In the genomic region with DNA sequence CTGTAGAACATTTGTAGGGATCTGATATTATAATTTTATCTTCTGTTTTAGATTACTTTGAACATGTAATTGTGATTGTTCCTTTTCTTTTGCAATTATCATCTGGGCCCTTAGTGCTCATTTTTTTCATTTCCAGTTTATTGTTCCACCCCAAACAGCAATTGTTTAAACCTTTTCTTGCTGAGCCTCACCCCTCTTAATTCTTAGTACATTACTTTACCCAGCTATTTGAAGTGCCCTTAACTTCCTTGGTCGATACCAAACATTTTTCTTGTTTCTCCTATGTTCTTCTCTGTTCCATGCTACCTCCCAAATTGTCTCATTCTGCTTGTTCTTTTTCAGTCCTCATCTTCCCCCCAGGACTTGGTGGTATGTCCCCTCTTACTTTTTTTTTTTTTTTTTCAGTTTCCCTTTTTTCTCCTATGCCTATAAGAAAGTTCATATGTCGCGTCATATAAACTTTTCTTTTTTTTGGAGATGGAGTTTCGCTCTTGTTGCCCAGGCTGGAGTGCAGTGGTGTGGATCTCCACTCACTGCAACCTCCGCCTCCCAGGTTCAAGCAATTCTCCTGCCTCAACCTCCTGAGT, we compare ENCODE assay signal across 22 cellular contexts. TPM values are rescaled to one million over a fixed set of nuclear protein-coding genes. Genes with fewer than 3 reads are reported as not detected.
DNase-seq lines count a peak whose midpoint lies in the region; ATAC-seq and TF ChIP-seq lines count a peak whose summit lies in the region.
"Had no signal": no experiment of that assay in that cellular context is flagged by ENCODE, and none has a peak within 500 bp of the region (broad histone marks: within the 10 kb centered on the region; RNA-seq: fewer than 3 reads in every experiment).

No MANE protein-coding gene starts in this region.

- peaks cover 36% of the 10 kb centered on the region for H3K4me1 ChIP-seq in BLaER1
- H3K4me1 ChIP-seq in HEK293 (ENCODE audit: control insufficient read depth, insufficient read depth, low read length): no peaks in the 10 kb centered on the region
- H3K4me1 ChIP-seq in PC-3 (ENCODE audit: insufficient read depth, low read length): peaks cover 23% of the 10 kb centered on the region; the same call in 1 of the 2 replicates
- peaks cover 4% of the 10 kb centered on the region for H3K4me1 ChIP-seq in A673 (ENCODE audit: insufficient read depth, low read length, poor library complexity, severe bottlenecking)

- H2AFZ ChIP-seq in PC-3 (ENCODE audit: low read length) (no peak overlapping the region), neural cell (ENCODE audit: low read depth, low read length) (no peak overlapping the region)

- POLR2A ChIA-PET in HEK293 (lab: Yijun Ruan, JAX) (no interaction called here), PC-3 (lab: Charles Lee; ENCODE audit: unreplicated experiment) (no interaction called here), A673 (lab: Charles Lee; ENCODE audit: low non-redundant PET) (no interaction called here)

- BruUV-seq in PC-3 (replicated peaks; lab: Mats Ljungman, UMichigan) (no TSS peak), A673 (replicated peaks; lab: Mats Ljungman, UMichigan) (no TSS peak)

- TF ChIP-seq EP300 in neural cell (conservative IDR thresholded peaks at IDR 0.05; ENCODE audit: poor library complexity, severe bottlenecking): no peak

- ATAC-seq in PC-3: no peak
- ATAC-seq in HG03457 (IDR thresholded peaks at IDR 0.05; ENCODE audit: unreplicated experiment): no peak

- no peaks in the 10 kb centered on the region for H3K9me3 ChIP-seq in BLaER1
- H3K9me3 ChIP-seq in HEK293 (ENCODE audit: control insufficient read depth, insufficient read depth, low read depth, low read length): no peaks in the 10 kb centered on the region
- no peaks in the 10 kb centered on the region for H3K9me3 ChIP-seq in PC-3 (ENCODE audit: low read length)
- no peaks in the 10 kb centered on the region for H3K9me3 ChIP-seq in neural cell (ENCODE audit: low read length)
- no peaks in the 10 kb centered on the region for H3K9me3 ChIP-seq in A673 (ENCODE audit: low read depth, low read length, poor library complexity, severe bottlenecking)

- CTCF ChIA-PET in HEK293 (lab: Yijun Ruan, JAX): interaction anchor here (0.7 kb wide), 2 partner anchors 157 to 180 kb away, joined by 4 read pairs; no protein-coding TSS in a partner anchor
- CTCF ChIA-PET in PC-3 (lab: Charles Lee): no interaction called here
- CTCF ChIA-PET in A673 (lab: Charles Lee): no interaction called here

- TF ChIP-seq CTCF in HEK293 (tag by site-specific recombination; IDR thresholded peaks at IDR 0.05): no peak
- TF ChIP-seq CTCF in PC-3 (conservative IDR thresholded peaks at IDR 0.05; ENCODE audit: low read depth, low read length): no peak
- TF ChIP-seq CTCF in neural cell (IDR thresholded peaks at IDR 0.05; ENCODE audit: poor library complexity, severe bottlenecking): no peak
- TF ChIP-seq CTCF in A673 (conservative IDR thresholded peaks at IDR 0.05; ENCODE audit: low read depth, low read length): no peak

- H3K9me2 ChIP-seq in PC-3 (replicated peaks; ENCODE audit: low read length) (no peaks in the 10 kb centered on the region), neural cell (ENCODE audit: insufficient read depth, low read length) (no peaks in the 10 kb centered on the region)

- H3K36me3 ChIP-seq in BLaER1 (peaks cover 42% of the 10 kb centered on the region), HEK293 (ENCODE audit: control insufficient read depth in 2 of 2, insufficient read depth in 1 of 2, low read length in 2 of 2) (peaks cover 0 to 2% of the 10 kb centered on the region in 2 experiments; a peak in 1 of 3 replicates), PC-3 (ENCODE audit: low read depth, low read length) (no peaks in the 10 kb centered on the region), neural cell (ENCODE audit: insufficient read depth, low read length) (peaks cover 5% of the 10 kb centered on the region), A673 (ENCODE audit: insufficient read depth, low read length, poor library complexity, severe bottlenecking) (no peaks in the 10 kb centered on the region)

- peaks cover 78% of the 10 kb centered on the region for H4K20me1 ChIP-seq in BLaER1
- peaks cover 55% of the 10 kb centered on the region for H4K20me1 ChIP-seq in PC-3 (ENCODE audit: low read length)
- no peaks in the 10 kb centered on the region for H4K20me1 ChIP-seq in neural cell (ENCODE audit: insufficient read depth)

- no peak overlapping the region for H3K4me3 ChIP-seq in BLaER1
- H3K4me3 ChIP-seq in HEK293 (ENCODE audit: low read depth, low read length): no peak overlapping the region
- no peak overlapping the region for H3K4me3 ChIP-seq in PC-3 (ENCODE audit: low read length)
- peak overlapping the region; percentile 88 for H3K4me3 ChIP-seq in neural cell (ENCODE audit: low read length)
- H3K4me3 ChIP-seq in A673 (ENCODE audit: low read depth, low read length, poor library complexity, severe bottlenecking): no peak overlapping the region

- H3K79me2 ChIP-seq in PC-3 (ENCODE audit: low read length) (peaks cover 85% of the 10 kb centered on the region), neural cell (replicated peaks; ENCODE audit: insufficient read depth, low read length) (peaks cover 74% of the 10 kb centered on the region)

- H3K27me3 ChIP-seq in BLaER1 (no peaks in the 10 kb centered on the region), PC-3 (ENCODE audit: low read length) (no peaks in the 10 kb centered on the region), neural cell (ENCODE audit: insufficient read depth, low read depth, low read length) (no peaks in the 10 kb centered on the region), A673 (replicated peaks; ENCODE audit: insufficient read depth, low read depth, low read length, poor library complexity) (no peaks in the 10 kb centered on the region)

- H3K4me2 ChIP-seq in BLaER1: peak overlapping the region; percentile 85
- H3K4me2 ChIP-seq in PC-3 (ENCODE audit: low read length): peak overlapping the region; percentile 94
- no peak overlapping the region for H3K4me2 ChIP-seq in neural cell (ENCODE audit: low read length)

- H3K27ac ChIP-seq in BLaER1 (no peak overlapping the region), HEK293 (ENCODE audit: extremely low read depth, low read depth, low read length) (no peak overlapping the region), PC-3 (ENCODE audit: low read length) (no peak overlapping the region), neural cell (ENCODE audit: low read length) (no peak overlapping the region), A673 (ENCODE audit: low read depth, low read length, poor library complexity, severe bottlenecking) (no peak overlapping the region)
- H3K27ac ChIP-seq: KMS-11 had no signal

- TF ChIP-seq RAD21 in neural cell (conservative IDR thresholded peaks at IDR 0.05): no peak

- H3F3A ChIP-seq in PC-3 (ENCODE audit: low read length, unreplicated experiment) (no peaks in the 10 kb centered on the region), neural cell (ENCODE audit: insufficient read depth, low read length, poor library complexity, severe bottlenecking) (no peaks in the 10 kb centered on the region)

- intact Hi-C loops in PC-3 (cut with micrococcal nuclease) (no loop called here), A673 (cut with micrococcal nuclease; ENCODE audit: unreplicated experiment) (no loop called here)

- no peak overlapping the region for H3K9ac ChIP-seq in BLaER1
- H3K9ac ChIP-seq in PC-3 (ENCODE audit: low read length): no peak overlapping the region
- H3K9ac ChIP-seq in neural cell (ENCODE audit: low read length): no peak overlapping the region
- H3K9ac ChIP-seq: KMS-11 had no signal

- DNase-seq in PC-3 (no peak), A673 (ENCODE audit: low spot score) (no peak), NCI-H187 treated with DMSO at 0.1 percent for 48 hours (lab: John Stamatoyannopoulos, UW) (no peak)
- no peak for DNase-seq in effector CD8-positive, alpha-beta T cell (lab: John Stamatoyannopoulos, UW)
- DNase-seq: 8988T, AML-193, GOT3, HCEC 1CT, NCI-H1417 treated with DMSO at 0.1 percent for 48 hours, NCI-H1930, NCI-H345, NCI-H524, NCI-H774, RPMI8226, SHP77, SW 1271, T-helper 2 cell had no signal

TF ChIP-seq in HEK293, 187 proteins besides CTCF, POLR2A, EP300 and RAD21 (continues in another document):
- no peak for TF ChIP-seq TCF7L2 (IDR thresholded peaks at IDR 0.05; ENCODE audit: borderline replicate concordance, low read depth, low read length)
- no peak for TF ChIP-seq ZNF174 (tag by site-specific recombination; IDR thresholded peaks at IDR 0.05)

TF ChIP-seq in neural cell, 6 proteins besides CTCF, POLR2A, EP300 and RAD21:
- no peak for TF ChIP-seq EZH2 (IDR thresholded peaks at IDR 0.05; ENCODE audit: borderline replicate concordance, insufficient read depth, low read length, poor library complexity, severe bottlenecking)
- TF ChIP-seq SMC3 (conservative IDR thresholded peaks at IDR 0.05; ENCODE audit: poor library complexity): no peak
- TF ChIP-seq TAF1 (IDR thresholded peaks at IDR 0.05; ENCODE audit: low read depth): no peak
- TF ChIP-seq, protein P1, sequence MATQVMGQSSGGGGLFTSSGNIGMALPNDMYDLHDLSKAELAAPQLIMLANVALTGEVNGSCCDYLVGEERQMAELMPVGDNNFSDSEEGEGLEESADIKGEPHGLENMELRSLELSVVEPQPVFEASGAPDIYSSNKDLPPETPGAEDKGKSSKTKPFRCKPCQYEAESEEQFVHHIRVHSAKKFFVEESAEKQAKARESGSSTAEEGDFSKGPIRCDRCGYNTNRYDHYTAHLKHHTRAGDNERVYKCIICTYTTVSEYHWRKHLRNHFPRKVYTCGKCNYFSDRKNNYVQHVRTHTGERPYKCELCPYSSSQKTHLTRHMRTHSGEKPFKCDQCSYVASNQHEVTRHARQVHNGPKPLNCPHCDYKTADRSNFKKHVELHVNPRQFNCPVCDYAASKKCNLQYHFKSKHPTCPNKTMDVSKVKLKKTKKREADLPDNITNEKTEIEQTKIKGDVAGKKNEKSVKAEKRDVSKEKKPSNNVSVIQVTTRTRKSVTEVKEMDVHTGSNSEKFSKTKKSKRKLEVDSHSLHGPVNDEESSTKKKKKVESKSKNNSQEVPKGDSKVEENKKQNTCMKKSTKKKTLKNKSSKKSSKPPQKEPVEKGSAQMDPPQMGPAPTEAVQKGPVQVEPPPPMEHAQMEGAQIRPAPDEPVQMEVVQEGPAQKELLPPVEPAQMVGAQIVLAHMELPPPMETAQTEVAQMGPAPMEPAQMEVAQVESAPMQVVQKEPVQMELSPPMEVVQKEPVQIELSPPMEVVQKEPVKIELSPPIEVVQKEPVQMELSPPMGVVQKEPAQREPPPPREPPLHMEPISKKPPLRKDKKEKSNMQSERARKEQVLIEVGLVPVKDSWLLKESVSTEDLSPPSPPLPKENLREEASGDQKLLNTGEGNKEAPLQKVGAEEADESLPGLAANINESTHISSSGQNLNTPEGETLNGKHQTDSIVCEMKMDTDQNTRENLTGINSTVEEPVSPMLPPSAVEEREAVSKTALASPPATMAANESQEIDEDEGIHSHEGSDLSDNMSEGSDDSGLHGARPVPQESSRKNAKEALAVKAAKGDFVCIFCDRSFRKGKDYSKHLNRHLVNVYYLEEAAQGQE (IDR thresholded peaks at IDR 0.05; ENCODE audit: borderline replicate concordance): no peak
- no peak for TF ChIP-seq POLR2AphosphoS5 (IDR thresholded peaks at IDR 0.05)
- TF ChIP-seq MXI1 (conservative IDR thresholded peaks at IDR 0.05; ENCODE audit: poor library complexity, severe bottlenecking): no peak

RNA-seq across cellular contexts. Expression of a gene that starts 3.5 kb away (rescaled TPM):
- total RNA-seq in PC-3 (2014; rRNA removed) (32.1 and 37.0 TPM in 2 replicates), A673 (2021) (62.3 and 63.1 TPM in 2 replicates)
- 37.0 and 40.2 TPM in 2 replicates for polyA plus RNA-seq in neural cell
- polyA minus RNA-seq in neural cell: 112 and 114 TPM in 2 replicates
